In genomic region chr2:190451561-190452176, GRCh38 we compare ENCODE assay signal across 1 cellular context.
TF ChIP-seq lines count a peak whose summit lies in the region.

No MANE protein-coding gene starts in this region.

TF ChIP-seq in GM12878, 131 proteins besides CTCF, POLR2A, EP300 and RAD21:
- TF ChIP-seq JUNB (IDR thresholded peaks at IDR 0.05) (peak; percentile 52), ZNF687 (IDR thresholded peaks at IDR 0.05) (no peak)
TF ChIP-seq in GM12878: peak in this region for 1.
